18 cellular contexts compared by ENCODE assay signal in the genomic region with DNA sequence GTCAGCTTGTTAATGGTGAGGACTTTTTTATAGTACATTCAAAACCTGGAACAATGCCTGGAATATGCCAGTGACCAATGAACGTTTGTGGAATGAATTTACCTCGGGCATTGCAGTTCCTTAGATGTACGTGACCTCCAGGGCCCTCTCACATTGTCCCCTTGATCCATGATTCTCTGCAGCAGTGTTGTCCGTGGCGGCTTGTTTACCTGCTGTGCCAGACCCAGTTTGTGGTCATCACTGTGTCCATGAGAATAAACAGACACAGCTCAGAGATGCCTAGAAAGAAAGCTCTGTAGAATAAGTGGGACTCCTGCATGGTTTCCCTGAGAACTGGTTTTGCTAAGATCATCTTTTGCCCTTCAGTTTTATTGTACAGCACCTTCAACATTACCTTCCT.
"Had no signal": no experiment of that assay in that cellular context is flagged by ENCODE, and none has a peak within 500 bp of the region (broad histone marks: within the 10 kb centered on the region; RNA-seq: fewer than 3 reads in every experiment).

No MANE protein-coding gene starts in this region.

- H3K9me3 ChIP-seq: heart left ventricle, mucosa of descending colon, neutrophil, right atrium auricular region, sigmoid colon had no signal

- H3K27ac ChIP-seq: dorsolateral prefrontal cortex, heart left ventricle, neutrophil, right atrium auricular region, sigmoid colon, skin epidermis, stomach had no signal

- H3K4me3 ChIP-seq: dorsolateral prefrontal cortex, heart left ventricle, mucosa of descending colon, right atrium auricular region, sigmoid colon, skin epidermis, stomach had no signal

- H3K4me1 ChIP-seq: heart left ventricle, right atrium auricular region, stomach had no signal

- DNase-seq: cortex of kidney; dorsolateral prefrontal cortex; effector CD8-positive, alpha-beta T cell; foreskin melanocyte; heart left ventricle; hypothalamus; mammary epithelial cell; mucosa of descending colon; naive thymus-derived CD8-positive, alpha-beta T cell; sigmoid colon; stimulated activated CD4-positive, alpha-beta T cell treated with anti-CD3 and anti-CD28 coated beads, Interleukin-12 subunit alpha, Interleukin-12 subunit beta, amount 100 ng/mL, for 4 hours; stimulated activated naive CD4-positive, alpha-beta T cell; stomach; substantia nigra had no signal

- H3K36me3 ChIP-seq: heart left ventricle, neutrophil, right atrium auricular region, sigmoid colon, stomach had no signal

- ATAC-seq: heart left ventricle; left lobe of liver; mucosa of descending colon; naive thymus-derived CD8-positive, alpha-beta T cell had no signal

- H3K27me3 ChIP-seq: dorsolateral prefrontal cortex, heart left ventricle, neutrophil, right atrium auricular region, sigmoid colon, stomach had no signal
